14 cellular contexts compared by ENCODE assay signal in the genomic region with DNA sequence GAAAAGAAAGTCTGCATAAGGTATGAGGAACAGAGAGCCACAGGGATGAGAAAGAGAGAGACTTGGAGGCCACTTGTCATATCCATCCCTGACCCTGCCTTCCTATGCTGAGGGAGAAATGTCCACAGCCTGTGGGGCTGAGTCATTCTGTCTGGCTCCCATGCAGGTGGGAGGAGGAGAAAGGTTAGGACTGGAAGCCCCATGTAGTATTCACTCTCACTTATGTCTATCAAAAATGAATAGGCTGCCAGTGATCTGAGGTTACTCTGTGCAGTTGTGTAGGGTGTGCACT.
DNase-seq lines count a peak whose midpoint lies in the region; ATAC-seq, FAIRE-seq and TF ChIP-seq lines count a peak whose summit lies in the region.
"Had no signal": no experiment of that assay in that cellular context is flagged by ENCODE, and none has a peak within 500 bp of the region (broad histone marks: within the 10 kb centered on the region; RNA-seq: fewer than 3 reads in every experiment).

No MANE protein-coding gene starts in this region.

- H3K36me3 ChIP-seq in brain microvascular endothelial cell (replicated peaks), result no peaks in the 10 kb centered on the region
- H3K36me3 ChIP-seq: upper lobe of left lung, WERI-Rb-1 had no signal

- in situ Hi-C loops in brain microvascular endothelial cell (cut with HindIII; ENCODE audit: low pct_ligation_motif_present, low sequenced_read_pairs), result no loop called here

- no peaks in the 10 kb centered on the region for H3K27me3 ChIP-seq in brain microvascular endothelial cell (replicated peaks)
- H3K27me3 ChIP-seq: upper lobe of left lung had no signal

- no peak for FAIRE-seq in GM19239 (lab: Jason Lieb, UNC)

- H3K27ac ChIP-seq in brain microvascular endothelial cell, result peak overlapping the region; percentile 29
- H3K27ac ChIP-seq: SK-N-MC, WERI-Rb-1 had no signal

- no peak overlapping the region for H3K4me3 ChIP-seq in brain microvascular endothelial cell (ENCODE audit: low read depth, low read length)
- H3K4me3 ChIP-seq: SK-N-MC, upper lobe of left lung had no signal

- DNase-seq in AG20443 (ENCODE audit: low spot score) (peak; percentile 31), HT-29 (ENCODE audit: low spot score) (peak; percentile 47), brain microvascular endothelial cell (peak; percentile 12), kidney tubule cell (ENCODE audit: low spot score) (peak; percentile 80), GM19239 (ENCODE audit: insufficient read length, low spot score) (no peak), NCI-H1930 (lab: John Stamatoyannopoulos, UW) (no peak)
- DNase-seq: GF-D8; GOT3; stimulated activated CD8-positive, alpha-beta memory T cell treated with anti-CD3 and anti-CD28 coated beads, Interleukin-4, amount 100 ng/mL, for 48 hours; WERI-Rb-1 had no signal

- no peak for TF ChIP-seq CTCF in brain microvascular endothelial cell (IDR thresholded peaks at IDR 0.05; ENCODE audit: low read depth, low read length, missing control alignments)

- ATAC-seq in HG03139 (IDR thresholded peaks at IDR 0.05; ENCODE audit: unreplicated experiment) (no peak), esophagus mucosa (no peak)

Comparison
In these comparisons a context has a peak if more than half of its experiments do, and no peak if none do; other contexts are left out.
1. DNase-seq: peak in AG20443 (single experiment), HT-29 (single experiment), brain microvascular endothelial cell (single experiment) and kidney tubule cell (single experiment); none in GM19239 (single experiment) and NCI-H1930 (0 of 2).